Comparison of ENCODE assay signal across 8 cellular contexts in the genomic region with DNA sequence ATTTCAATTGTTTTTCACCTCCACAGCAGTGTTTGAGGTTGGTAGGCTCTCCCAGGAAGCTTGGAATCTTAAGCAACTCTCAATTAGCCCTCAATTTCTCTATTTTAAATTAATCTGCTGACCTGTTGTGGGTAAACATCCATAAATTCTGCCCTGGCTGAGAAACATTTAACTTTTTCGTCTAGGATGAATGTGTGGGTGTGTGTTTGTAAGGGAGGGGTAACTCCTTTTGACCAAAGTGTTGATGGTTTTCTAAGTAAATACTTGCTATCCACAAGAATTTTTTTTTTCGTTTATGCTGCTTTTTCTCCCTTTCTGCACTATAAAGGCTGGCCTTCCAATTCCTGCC. TPM values are rescaled to one million over a fixed set of nuclear protein-coding genes. Genes with fewer than 3 reads are reported as not detected.
DNase-seq lines count a peak whose midpoint lies in the region; ATAC-seq, FAIRE-seq and TF ChIP-seq lines count a peak whose summit lies in the region.

No MANE protein-coding gene starts in this region.

- H3K27ac ChIP-seq in SU-DHL-6 (ENCODE audit: low read depth, low read length) = peak overlapping the region; percentile 85

- no peak for TF ChIP-seq POLR2A in H54 (IDR thresholded peaks at IDR 0.05; ENCODE audit: low read depth, low read length)

- peak overlapping the region; percentile 84 for H3K9ac ChIP-seq in SU-DHL-6 (ENCODE audit: low read length)

- H3K79me2 ChIP-seq in SU-DHL-6 (ENCODE audit: insufficient read depth, low read length) = peaks cover 51% of the 10 kb centered on the region

- H3K36me3 ChIP-seq in SU-DHL-6 (ENCODE audit: low read length) = no peaks in the 10 kb centered on the region

- H3K4me2 ChIP-seq in SU-DHL-6 (ENCODE audit: low read depth, low read length, poor library complexity, severe bottlenecking) = peak overlapping the region; percentile 96

- peak overlapping the region; percentile 90 for H3K4me3 ChIP-seq in GM08714 (ENCODE audit: low read length)
- H3K4me3 ChIP-seq in SU-DHL-6 (ENCODE audit: insufficient read depth, low read length, poor library complexity, severe bottlenecking) = peak overlapping the region; percentile 83
- H3K4me3 ChIP-seq in fibroblast of the aortic adventitia (ENCODE audit: low read depth, low read length) = peak overlapping the region; percentile 88

- H4K20me1 ChIP-seq in SU-DHL-6 (ENCODE audit: low read depth, low read length) = no peaks in the 10 kb centered on the region

- no peak for FAIRE-seq in H54 (lab: Jason Lieb, UNC)

- no peaks in the 10 kb centered on the region for H3K9me2 ChIP-seq in SU-DHL-6 (replicated peaks; ENCODE audit: insufficient read depth, low read length)

- H3F3A ChIP-seq in SU-DHL-6 (ENCODE audit: insufficient read depth) = peaks cover 12% of the 10 kb centered on the region; the same call in 1 of the 2 replicates

- H3K9me3 ChIP-seq in SU-DHL-6 (ENCODE audit: insufficient read depth, low read length) = no peaks in the 10 kb centered on the region

- intact Hi-C loops in sciatic nerve (cut with DNase I) = no loop called here

- H3K27me3 ChIP-seq in SU-DHL-6 (ENCODE audit: low read length) = no peaks in the 10 kb centered on the region

- no peak for ATAC-seq in sciatic nerve

- TF ChIP-seq CTCF in SU-DHL-6 (IDR thresholded peaks at IDR 0.05; ENCODE audit: insufficient read depth, low read length, poor library complexity, severe bottlenecking) = no peak
- TF ChIP-seq CTCF in fibroblast of the aortic adventitia (IDR thresholded peaks at IDR 0.05; ENCODE audit: insufficient read depth, low read length) = no peak

- H2AFZ ChIP-seq in SU-DHL-6 (ENCODE audit: low read depth, low read length, severe bottlenecking) = no peak overlapping the region

- DNase-seq in fibroblast of the aortic adventitia (ENCODE audit: low read depth) = peak; percentile 34
- DNase-seq in renal cortical epithelial cell (ENCODE audit: low read depth) = peak; percentile 48
- DNase-seq in H54 (ENCODE audit: insufficient read length, low spot score) = no peak
- no peak for DNase-seq in SKM-1 treated with dmso at 0.1 percent for 144 hours (lab: John Stamatoyannopoulos, UW; ENCODE audit: unreplicated experiment)
- DNase-seq in sciatic nerve (ENCODE audit: low spot score) = no peak
- no peak for DNase-seq in anterior cingulate cortex (lab: John Stamatoyannopoulos, UW)

RNA-seq across cellular contexts. Expression of gene PPP3CB, which starts 1.0 kb away (rescaled TPM):
- total RNA-seq in fibroblast of the aortic adventitia (ENCODE audit: low replicate concordance) (45.5 and 49.2 TPM in 2 replicates), renal cortical epithelial cell (27.3 and 60.2 TPM in 2 replicates), sciatic nerve (63.1 TPM)

Comparison
In these comparisons a context has a peak if more than half of its experiments do, and no peak if none do; other contexts are left out.
1. DNase-seq: peak in fibroblast of the aortic adventitia (single experiment) and renal cortical epithelial cell (single experiment); none in H54 (single experiment), SKM-1 treated with dmso at 0.1 percent for 144 hours (single experiment), sciatic nerve (single experiment) and anterior cingulate cortex (0 of 58).
2. Peak in every context shown above with its lines, with median percentiles within 50 percentile points of each other: H3K4me3 ChIP-seq.